Comparison of ENCODE assay signal across 1 cellular context in genomic region chr13:110582421-110582954, GRCh38.
TF ChIP-seq lines count a peak whose summit lies in the region.

No MANE protein-coding gene starts in this region.

TF ChIP-seq in GM23338, 12 proteins besides CTCF, POLR2A, EP300 and RAD21 (continued from another document):
- TF ChIP-seq, protein P1, sequence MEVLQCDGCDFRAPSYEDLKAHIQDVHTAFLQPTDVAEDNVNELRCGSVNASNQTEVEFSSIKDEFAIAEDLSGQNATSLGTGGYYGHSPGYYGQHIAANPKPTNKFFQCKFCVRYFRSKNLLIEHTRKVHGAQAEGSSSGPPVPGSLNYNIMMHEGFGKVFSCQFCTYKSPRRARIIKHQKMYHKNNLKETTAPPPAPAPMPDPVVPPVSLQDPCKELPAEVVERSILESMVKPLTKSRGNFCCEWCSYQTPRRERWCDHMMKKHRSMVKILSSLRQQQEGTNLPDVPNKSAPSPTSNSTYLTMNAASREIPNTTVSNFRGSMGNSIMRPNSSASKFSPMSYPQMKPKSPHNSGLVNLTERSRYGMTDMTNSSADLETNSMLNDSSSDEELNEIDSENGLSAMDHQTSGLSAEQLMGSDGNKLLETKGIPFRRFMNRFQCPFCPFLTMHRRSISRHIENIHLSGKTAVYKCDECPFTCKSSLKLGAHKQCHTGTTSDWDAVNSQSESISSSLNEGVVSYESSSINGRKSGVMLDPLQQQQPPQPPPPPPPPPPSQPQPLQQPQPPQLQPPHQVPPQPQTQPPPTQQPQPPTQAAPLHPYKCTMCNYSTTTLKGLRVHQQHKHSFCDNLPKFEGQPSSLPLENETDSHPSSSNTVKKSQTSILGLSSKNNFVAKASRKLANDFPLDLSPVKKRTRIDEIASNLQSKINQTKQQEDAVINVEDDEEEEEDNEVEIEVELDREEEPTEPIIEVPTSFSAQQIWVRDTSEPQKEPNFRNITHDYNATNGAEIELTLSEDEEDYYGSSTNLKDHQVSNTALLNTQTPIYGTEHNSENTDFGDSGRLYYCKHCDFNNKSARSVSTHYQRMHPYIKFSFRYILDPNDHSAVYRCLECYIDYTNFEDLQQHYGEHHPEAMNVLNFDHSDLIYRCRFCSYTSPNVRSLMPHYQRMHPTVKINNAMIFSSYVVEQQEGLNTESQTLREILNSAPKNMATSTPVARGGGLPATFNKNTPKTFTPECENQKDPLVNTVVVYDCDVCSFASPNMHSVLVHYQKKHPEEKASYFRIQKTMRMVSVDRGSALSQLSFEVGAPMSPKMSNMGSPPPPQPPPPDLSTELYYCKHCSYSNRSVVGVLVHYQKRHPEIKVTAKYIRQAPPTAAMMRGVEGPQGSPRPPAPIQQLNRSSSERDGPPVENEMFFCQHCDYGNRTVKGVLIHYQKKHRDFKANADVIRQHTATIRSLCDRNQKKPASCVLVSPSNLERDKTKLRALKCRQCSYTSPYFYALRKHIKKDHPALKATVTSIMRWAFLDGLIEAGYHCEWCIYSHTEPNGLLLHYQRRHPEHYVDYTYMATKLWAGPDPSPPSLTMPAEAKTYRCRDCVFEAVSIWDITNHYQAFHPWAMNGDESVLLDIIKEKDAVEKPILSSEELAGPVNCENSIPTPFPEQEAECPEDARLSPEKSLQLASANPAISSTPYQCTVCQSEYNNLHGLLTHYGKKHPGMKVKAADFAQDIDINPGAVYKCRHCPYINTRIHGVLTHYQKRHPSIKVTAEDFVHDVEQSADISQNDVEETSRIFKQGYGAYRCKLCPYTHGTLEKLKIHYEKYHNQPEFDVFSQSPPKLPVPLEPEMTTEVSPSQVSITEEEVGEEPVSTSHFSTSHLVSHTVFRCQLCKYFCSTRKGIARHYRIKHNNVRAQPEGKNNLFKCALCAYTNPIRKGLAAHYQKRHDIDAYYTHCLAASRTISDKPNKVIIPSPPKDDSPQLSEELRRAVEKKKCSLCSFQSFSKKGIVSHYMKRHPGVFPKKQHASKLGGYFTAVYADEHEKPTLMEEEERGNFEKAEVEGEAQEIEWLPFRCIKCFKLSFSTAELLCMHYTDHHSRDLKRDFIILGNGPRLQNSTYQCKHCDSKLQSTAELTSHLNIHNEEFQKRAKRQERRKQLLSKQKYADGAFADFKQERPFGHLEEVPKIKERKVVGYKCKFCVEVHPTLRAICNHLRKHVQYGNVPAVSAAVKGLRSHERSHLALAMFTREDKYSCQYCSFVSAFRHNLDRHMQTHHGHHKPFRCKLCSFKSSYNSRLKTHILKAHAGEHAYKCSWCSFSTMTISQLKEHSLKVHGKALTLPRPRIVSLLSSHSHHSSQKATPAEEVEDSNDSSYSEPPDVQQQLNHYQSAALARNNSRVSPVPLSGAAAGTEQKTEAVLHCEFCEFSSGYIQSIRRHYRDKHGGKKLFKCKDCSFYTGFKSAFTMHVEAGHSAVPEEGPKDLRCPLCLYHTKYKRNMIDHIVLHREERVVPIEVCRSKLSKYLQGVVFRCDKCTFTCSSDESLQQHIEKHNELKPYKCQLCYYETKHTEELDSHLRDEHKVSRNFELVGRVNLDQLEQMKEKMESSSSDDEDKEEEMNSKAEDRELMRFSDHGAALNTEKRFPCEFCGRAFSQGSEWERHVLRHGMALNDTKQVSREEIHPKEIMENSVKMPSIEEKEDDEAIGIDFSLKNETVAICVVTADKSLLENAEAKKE (CRISPR knock-in tag; IDR thresholded peaks at IDR 0.05), result no peak
- TF ChIP-seq CREB1 (CRISPR knock-in tag; IDR thresholded peaks at IDR 0.05; ENCODE audit: low read depth), result no peak
- TF ChIP-seq POLR2AphosphoS5 (IDR thresholded peaks at IDR 0.05; ENCODE audit: low read depth), result no peak
- TF ChIP-seq ZNF114 (CRISPR knock-in tag; IDR thresholded peaks at IDR 0.05), result no peak
- TF ChIP-seq, protein P2, sequence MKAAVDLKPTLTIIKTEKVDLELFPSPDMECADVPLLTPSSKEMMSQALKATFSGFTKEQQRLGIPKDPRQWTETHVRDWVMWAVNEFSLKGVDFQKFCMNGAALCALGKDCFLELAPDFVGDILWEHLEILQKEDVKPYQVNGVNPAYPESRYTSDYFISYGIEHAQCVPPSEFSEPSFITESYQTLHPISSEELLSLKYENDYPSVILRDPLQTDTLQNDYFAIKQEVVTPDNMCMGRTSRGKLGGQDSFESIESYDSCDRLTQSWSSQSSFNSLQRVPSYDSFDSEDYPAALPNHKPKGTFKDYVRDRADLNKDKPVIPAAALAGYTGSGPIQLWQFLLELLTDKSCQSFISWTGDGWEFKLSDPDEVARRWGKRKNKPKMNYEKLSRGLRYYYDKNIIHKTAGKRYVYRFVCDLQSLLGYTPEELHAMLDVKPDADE (IDR thresholded peaks at IDR 0.05), result no peak
- TF ChIP-seq NANOG (IDR thresholded peaks at IDR 0.05; ENCODE audit: borderline replicate concordance), result no peak
- TF ChIP-seq, protein P3, sequence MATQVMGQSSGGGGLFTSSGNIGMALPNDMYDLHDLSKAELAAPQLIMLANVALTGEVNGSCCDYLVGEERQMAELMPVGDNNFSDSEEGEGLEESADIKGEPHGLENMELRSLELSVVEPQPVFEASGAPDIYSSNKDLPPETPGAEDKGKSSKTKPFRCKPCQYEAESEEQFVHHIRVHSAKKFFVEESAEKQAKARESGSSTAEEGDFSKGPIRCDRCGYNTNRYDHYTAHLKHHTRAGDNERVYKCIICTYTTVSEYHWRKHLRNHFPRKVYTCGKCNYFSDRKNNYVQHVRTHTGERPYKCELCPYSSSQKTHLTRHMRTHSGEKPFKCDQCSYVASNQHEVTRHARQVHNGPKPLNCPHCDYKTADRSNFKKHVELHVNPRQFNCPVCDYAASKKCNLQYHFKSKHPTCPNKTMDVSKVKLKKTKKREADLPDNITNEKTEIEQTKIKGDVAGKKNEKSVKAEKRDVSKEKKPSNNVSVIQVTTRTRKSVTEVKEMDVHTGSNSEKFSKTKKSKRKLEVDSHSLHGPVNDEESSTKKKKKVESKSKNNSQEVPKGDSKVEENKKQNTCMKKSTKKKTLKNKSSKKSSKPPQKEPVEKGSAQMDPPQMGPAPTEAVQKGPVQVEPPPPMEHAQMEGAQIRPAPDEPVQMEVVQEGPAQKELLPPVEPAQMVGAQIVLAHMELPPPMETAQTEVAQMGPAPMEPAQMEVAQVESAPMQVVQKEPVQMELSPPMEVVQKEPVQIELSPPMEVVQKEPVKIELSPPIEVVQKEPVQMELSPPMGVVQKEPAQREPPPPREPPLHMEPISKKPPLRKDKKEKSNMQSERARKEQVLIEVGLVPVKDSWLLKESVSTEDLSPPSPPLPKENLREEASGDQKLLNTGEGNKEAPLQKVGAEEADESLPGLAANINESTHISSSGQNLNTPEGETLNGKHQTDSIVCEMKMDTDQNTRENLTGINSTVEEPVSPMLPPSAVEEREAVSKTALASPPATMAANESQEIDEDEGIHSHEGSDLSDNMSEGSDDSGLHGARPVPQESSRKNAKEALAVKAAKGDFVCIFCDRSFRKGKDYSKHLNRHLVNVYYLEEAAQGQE (IDR thresholded peaks at IDR 0.05; ENCODE audit: unreplicated experiment), result no peak
- TF ChIP-seq JUNB (IDR thresholded peaks at IDR 0.05; ENCODE audit: unreplicated experiment), result no peak
- no peak for TF ChIP-seq EZH2phosphoT487 (IDR thresholded peaks at IDR 0.05; ENCODE audit: unreplicated experiment)
- no peak for TF ChIP-seq EZH2 (IDR thresholded peaks at IDR 0.05; ENCODE audit: low read depth, unreplicated experiment)
TF ChIP-seq in GM23338: peak in this region for 0.
